ENCODE assay signal across 16 cellular contexts in genomic region chr18:48957136-48957535, GRCh38. TPM values are rescaled to one million over a fixed set of nuclear protein-coding genes. Genes with fewer than 3 reads are reported as not detected.
DNase-seq lines count a peak whose midpoint lies in the region; ATAC-seq, FAIRE-seq and TF ChIP-seq lines count a peak whose summit lies in the region.
"Had no signal": no experiment of that assay in that cellular context is flagged by ENCODE, and none has a peak within 500 bp of the region (broad histone marks: within the 10 kb centered on the region; RNA-seq: fewer than 3 reads in every experiment).

No MANE protein-coding gene starts in this region.

- TF ChIP-seq CTCF in astrocyte (IDR thresholded peaks at IDR 0.05; ENCODE audit: insufficient read depth, low read depth, low read length) (no peak), keratinocyte (optimal IDR thresholded peaks at IDR 0.05 in 1 of 3, IDR thresholded peaks at IDR 0.05 in 1 of 3, conservative IDR thresholded peaks at IDR 0.05 in 1 of 3; ENCODE audit: extremely low read depth in 1 of 3, insufficient read depth in 2 of 3, low read length in 3 of 3) (no peak), spleen (IDR thresholded peaks at IDR 0.05 in 8 of 11, conservative IDR thresholded peaks at IDR 0.05 in 3 of 11) (no peak)
- no peak for TF ChIP-seq CTCF in CD8-positive, alpha-beta T cell (IDR thresholded peaks at IDR 0.05)

- POLR2A ChIA-PET in CD8-positive, alpha-beta T cell (lab: Charles Lee): no interaction called here

- H3K9ac ChIP-seq in astrocyte (ENCODE audit: low read length) (no peak overlapping the region), keratinocyte (ENCODE audit: control insufficient read depth, extremely low read depth, insufficient read depth, low read length) (peak overlapping the region; percentile 39)

- H3K27me3 Mint-ChIP-seq in astrocyte (ENCODE audit: low read depth, unreplicated experiment): no peaks in the 10 kb centered on the region
- H3K27me3 Mint-ChIP-seq in CD8-positive, alpha-beta T cell (ENCODE audit: low read depth): no peaks in the 10 kb centered on the region

- H3K9me3 ChIP-seq in astrocyte (ENCODE audit: insufficient read depth, low read depth, low read length): no peaks in the 10 kb centered on the region
- H3K9me3 ChIP-seq in keratinocyte (ENCODE audit: control insufficient read depth, low read depth, low read length): no peaks in the 10 kb centered on the region
- no peaks in the 10 kb centered on the region for H3K9me3 ChIP-seq in spleen
- H3K9me3 ChIP-seq in CD8-positive, alpha-beta T cell (ENCODE audit: low read length): no peaks in the 10 kb centered on the region
- H3K9me3 ChIP-seq: pancreas had no signal

- FAIRE-seq in astrocyte (lab: Jason Lieb, UNC) (peak; percentile 5), keratinocyte (lab: Jason Lieb, UNC) (peak; percentile 96)
- FAIRE-seq: pancreas had no signal

- H3K4me2 ChIP-seq in astrocyte (ENCODE audit: low read length) (no peak overlapping the region), keratinocyte (ENCODE audit: control insufficient read depth, extremely low read depth, insufficient read depth, low read depth, low read length) (no peak overlapping the region)

- H3K4me1 Mint-ChIP-seq in astrocyte (ENCODE audit: low read depth, unreplicated experiment): peaks cover 51% of the 10 kb centered on the region
- H3K4me1 Mint-ChIP-seq in CD8-positive, alpha-beta T cell (ENCODE audit: low read depth): peaks cover 23% of the 10 kb centered on the region

- H3K4me3 Mint-ChIP-seq in astrocyte (ENCODE audit: unreplicated experiment): no peak overlapping the region
- H3K4me3 Mint-ChIP-seq in CD8-positive, alpha-beta T cell: no peak overlapping the region
- H3K4me3 Mint-ChIP-seq: activated CD4-positive, alpha-beta T cell treated with anti-CD3 and anti-CD28 coated beads, Interleukin-2, amount 10 ng/mL, durations not matched to agents 7 days and 5 days had no signal

- H4K20me1 ChIP-seq in astrocyte (ENCODE audit: insufficient read depth, low read length): no peaks in the 10 kb centered on the region
- H4K20me1 ChIP-seq in keratinocyte (ENCODE audit: control insufficient read depth, extremely low read depth, insufficient read depth, low read length): no peaks in the 10 kb centered on the region

- intact Hi-C loops in spleen (cut with DNase I; ENCODE audit: low total_unique reads): no loop called here
- intact Hi-C loops in CD8-positive, alpha-beta T cell (cut with DNase I, micrococcal nuclease): loop anchor here in 1 of 2 experiments (10.0 kb wide), 1 partner anchor 858 kb away; the partner anchor contains the start of gene ACAA2

- peaks cover 3% of the 10 kb centered on the region for H3K9me3 Mint-ChIP-seq in astrocyte (ENCODE audit: unreplicated experiment)
- H3K9me3 Mint-ChIP-seq in CD8-positive, alpha-beta T cell: no peaks in the 10 kb centered on the region
- H3K9me3 Mint-ChIP-seq: activated CD4-positive, alpha-beta T cell treated with anti-CD3 and anti-CD28 coated beads, Interleukin-2, amount 10 ng/mL, durations not matched to agents 7 days and 5 days had no signal

- CTCF ChIA-PET in CD8-positive, alpha-beta T cell (lab: Charles Lee): no interaction called here

- H3K9me1 ChIP-seq in keratinocyte (ENCODE audit: control insufficient read depth, extremely low read depth, insufficient read depth, low read length): no peaks in the 10 kb centered on the region

- H3K27me3 ChIP-seq in astrocyte (ENCODE audit: insufficient read depth, low read length) (no peaks in the 10 kb centered on the region), keratinocyte (ENCODE audit: control insufficient read depth, extremely low read depth, insufficient read depth, low read length) (no peaks in the 10 kb centered on the region), spleen (replicated peaks in 1 of 7) (no peaks in the 10 kb centered on the region)
- H3K27me3 ChIP-seq in CD8-positive, alpha-beta T cell (ENCODE audit: insufficient read depth, low read length): no peaks in the 10 kb centered on the region
- H3K27me3 ChIP-seq: cardiac muscle cell, pancreas had no signal

- ATAC-seq in GM19035 (IDR thresholded peaks at IDR 0.05; ENCODE audit: unreplicated experiment) (no peak), GM21737 (IDR thresholded peaks at IDR 0.05; ENCODE audit: unreplicated experiment) (no peak)
- ATAC-seq in CD8-positive, alpha-beta T cell: no peak
- ATAC-seq: pancreas had no signal

- DNase-seq in ELR (ENCODE audit: low read depth) (peak; percentile 77), astrocyte (ENCODE audit: low read depth) (no peak), keratinocyte (ENCODE audit: low read depth, low spot score) (no peak), spleen (peak; percentile 51), medulla oblongata (ENCODE audit: extremely low spot score) (no peak)
- DNase-seq in CD8-positive, alpha-beta T cell: no peak
- DNase-seq: activated CD4-positive, alpha-beta T cell treated with anti-CD3 and anti-CD28 coated beads, Interleukin-2, amount 10 ng/mL, durations not matched to agents 7 days and 5 days; activated naive CD4-positive, alpha-beta T cell treated with anti-CD3 and anti-CD28 coated beads, Interleukin-2, amount 50 U/mL, for 16 hours; NCI-H1436; NCI-H82 had no signal

- TF ChIP-seq POLR2A in spleen (IDR thresholded peaks at IDR 0.05): no peak

- H3K4me1 ChIP-seq in astrocyte (ENCODE audit: insufficient read depth, low read length): peaks cover 49% of the 10 kb centered on the region
- peaks cover 59% of the 10 kb centered on the region for H3K4me1 ChIP-seq in keratinocyte (ENCODE audit: control insufficient read depth, extremely low read depth, insufficient read depth, low read length)
- peaks cover 14 to 44% (median 31%) of the 10 kb centered on the region in 6 donors for H3K4me1 ChIP-seq in spleen
- peaks cover 3% of the 10 kb centered on the region for H3K4me1 ChIP-seq in CD8-positive, alpha-beta T cell (ENCODE audit: insufficient read depth, low read length)

- no peak overlapping the region for H3K27ac ChIP-seq in astrocyte (ENCODE audit: low read depth, low read length)
- peak overlapping the region; percentile 93 for H3K27ac ChIP-seq in keratinocyte (ENCODE audit: control insufficient read depth, insufficient read depth, low read length)
- H3K27ac ChIP-seq in spleen: peak overlapping the region in 3 of 8 donors; percentile 63 to 68 (median 64)
- no peak overlapping the region for H3K27ac ChIP-seq in CD8-positive, alpha-beta T cell (ENCODE audit: low read depth, low read length)
- H3K27ac ChIP-seq: cardiac muscle cell, SK-N-MC had no signal

- H3K36me3 Mint-ChIP-seq in astrocyte (ENCODE audit: low read depth, unreplicated experiment): no peaks in the 10 kb centered on the region
- H3K36me3 Mint-ChIP-seq in CD8-positive, alpha-beta T cell: peaks cover under 1% of the 10 kb centered on the region

- dilution Hi-C loops in keratinocyte (cut with MboI; ENCODE audit: extremely low pct_ligation_motif_present, low sequenced_read_pairs): no loop called here

- 70 to 80% (median 71%) methylated on average over 8 of the region's 8 CpGs for WGBS in spleen, 5 donors

- no peaks in the 10 kb centered on the region for H3K36me3 ChIP-seq in astrocyte (ENCODE audit: insufficient read depth, low read length)
- no peaks in the 10 kb centered on the region for H3K36me3 ChIP-seq in keratinocyte (ENCODE audit: control insufficient read depth in 2 of 2, extremely low read depth in 1 of 2, insufficient read depth in 2 of 2, low read length in 2 of 2)
- no peaks in the 10 kb centered on the region for H3K36me3 ChIP-seq in spleen
- no peaks in the 10 kb centered on the region for H3K36me3 ChIP-seq in CD8-positive, alpha-beta T cell (ENCODE audit: insufficient read depth, low read length)
- H3K36me3 ChIP-seq: cardiac muscle cell, pancreas had no signal

- H3K4me3 ChIP-seq in astrocyte (ENCODE audit: insufficient read depth, low read depth, low read length) (no peak overlapping the region), keratinocyte (ENCODE audit: control insufficient read depth in 2 of 3, extremely low read depth in 1 of 3, insufficient read depth in 2 of 3, low read depth in 1 of 3, low read length in 3 of 3) (no peak overlapping the region), spleen (no peak overlapping the region)
- H3K4me3 ChIP-seq in CD8-positive, alpha-beta T cell (ENCODE audit: low read depth, low read length): no peak overlapping the region
- H3K4me3 ChIP-seq: cardiac muscle cell, pancreas, PC-9, SK-N-MC had no signal

- H3K79me2 ChIP-seq in astrocyte (ENCODE audit: insufficient read depth, low read length): no peaks in the 10 kb centered on the region
- no peaks in the 10 kb centered on the region for H3K79me2 ChIP-seq in keratinocyte (ENCODE audit: control insufficient read depth, insufficient read depth, low read length)

- no peak overlapping the region for H2AFZ ChIP-seq in astrocyte (ENCODE audit: low read depth, low read length)
- no peak overlapping the region for H2AFZ ChIP-seq in keratinocyte (ENCODE audit: control insufficient read depth, low read length)
- H2AFZ ChIP-seq: PC-9 had no signal

- no peak overlapping the region for H3K27ac Mint-ChIP-seq in astrocyte (ENCODE audit: unreplicated experiment)
- H3K27ac Mint-ChIP-seq in CD8-positive, alpha-beta T cell: no peak overlapping the region
- H3K27ac Mint-ChIP-seq: activated CD4-positive, alpha-beta T cell treated with anti-CD3 and anti-CD28 coated beads, Interleukin-2, amount 10 ng/mL, durations not matched to agents 7 days and 5 days had no signal

RNA-seq across cellular contexts. Expression of gene SMAD7, which starts 6.4 kb away (rescaled TPM):
- total RNA-seq in astrocyte (62.9 and 76.2 TPM in 2 replicates), spleen (10 to 100 TPM; 14.3 to 21.2 (median 16.2) TPM)
- polyA plus RNA-seq in keratinocyte (9.5 to 12.2 TPM (median 10.7 TPM) in 3 replicates), spleen (1 to 10 TPM; 2.5 to 5.4 (median 4.6) TPM)
- 11.9 TPM for polyA plus RNA-seq in keratinocyte (2011; ENCODE audit: low read depth)
- polyA plus RNA-seq in keratinocyte (2011; cell fraction: cytosol; rRNA removed): 4.7 and 4.9 TPM in 2 replicates
- polyA plus RNA-seq in keratinocyte (2011; cell fraction: nucleus; rRNA removed): 21.0 and 21.4 TPM in 2 replicates
- polyA plus RNA-seq in keratinocyte (2012; ENCODE audit: low replicate concordance): 7.5 and 10.4 TPM in 2 replicates
- 16.0 to 44.2 TPM (median 24.0 TPM) in 3 replicates for polyA minus RNA-seq in keratinocyte
- polyA minus RNA-seq in keratinocyte (2011; cell fraction: cytosol; rRNA and poly(A)+ RNA removed): 15.0 TPM
- 19.5 and 21.6 TPM in 2 replicates for polyA minus RNA-seq in keratinocyte (2011; cell fraction: nucleus; rRNA and poly(A)+ RNA removed)
- total RNA-seq in CD8-positive, alpha-beta T cell: 100 to 1,000 TPM; 227 to 236 TPM

Comparison
In these comparisons a context has a peak if more than half of its experiments do, and no peak if none do; other contexts are left out.
1. DNase-seq: peak in ELR (single experiment) and spleen (single experiment); none in astrocyte (single experiment), keratinocyte (single experiment), medulla oblongata (single experiment) and CD8-positive, alpha-beta T cell (0 of 7).